Comparison of ENCODE assay signal across 9 cellular contexts in the genomic region with DNA sequence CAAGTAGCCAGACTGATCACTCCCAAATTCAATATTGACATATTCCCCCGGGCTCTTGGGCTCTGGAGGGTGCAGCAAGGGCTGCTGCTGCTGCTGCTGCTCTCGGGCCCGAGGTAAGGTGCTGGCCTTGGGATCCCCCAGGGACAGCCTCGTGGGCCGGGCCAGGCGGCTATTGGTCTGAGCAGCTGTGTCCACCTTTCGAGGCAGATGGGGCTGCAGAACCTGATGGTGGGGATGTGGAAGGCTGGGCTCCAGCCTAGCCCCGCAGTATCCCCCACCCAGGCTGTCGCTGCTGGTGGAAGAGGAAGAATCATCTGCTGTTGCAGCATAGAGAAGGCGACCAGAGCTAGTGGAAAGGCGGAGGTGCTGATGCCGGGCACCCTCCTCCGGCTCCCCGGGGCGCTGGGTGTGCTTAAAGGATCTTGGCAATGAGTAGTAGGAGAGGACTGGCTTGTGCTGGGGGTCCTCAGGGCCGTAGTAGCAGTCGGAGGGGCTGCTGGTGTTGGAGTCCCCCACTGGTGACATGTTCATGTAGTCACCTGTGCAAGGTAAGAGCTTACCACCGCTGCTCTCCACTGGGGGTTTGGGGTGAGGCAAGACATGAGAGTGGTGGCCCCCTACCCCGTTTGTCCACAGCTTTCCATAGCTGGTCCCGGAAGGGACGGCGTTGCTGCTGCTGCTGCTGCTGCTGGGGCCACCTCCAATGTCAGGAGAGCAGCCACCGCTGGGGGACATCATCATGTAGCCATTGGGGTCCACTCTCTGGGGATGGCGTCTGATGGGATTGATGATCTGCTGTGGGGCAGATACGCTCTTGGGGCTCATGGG. TPM values are rescaled to one million over a fixed set of nuclear protein-coding genes. Genes with fewer than 3 reads are reported as not detected.
A peak's percentile ranks its signal among the peaks of the same experiment; 100 is the strongest.
DNase-seq lines count a peak whose midpoint lies in the region; ATAC-seq and TF ChIP-seq lines count a peak whose summit lies in the region.
"Had no signal": no experiment of that assay in that cellular context is flagged by ENCODE, and none has a peak within 500 bp of the region (broad histone marks: within the 10 kb centered on the region; RNA-seq: fewer than 3 reads in every experiment).

No MANE protein-coding gene starts in this region.

- no peak overlapping the region for H3K27ac ChIP-seq in CD4-positive, alpha-beta T cell (ENCODE audit: low read depth, low read length)
- H3K27ac ChIP-seq in Peyer's patch (peak overlapping the region; percentile 11 to 92 (median 88)), prostate gland (peak overlapping the region; percentile 92 to 93)

- peaks cover 38% of the 10 kb centered on the region for H3K4me1 Mint-ChIP-seq in CD4-positive, alpha-beta T cell (ENCODE audit: low read depth)

- POLR2A ChIA-PET in CD4-positive, alpha-beta T cell (lab: Charles Lee), result interaction anchor here (1.5 kb wide), 1 partner anchor 40 kb away, joined by 4 read pairs; a partner anchor contains a TSS
- POLR2A ChIA-PET in HEK293T (lab: Yijun Ruan, JAX), result no interaction called here

- H3K27ac Mint-ChIP-seq in CD4-positive, alpha-beta T cell, result peak overlapping the region; percentile 39

- H3K9me3 ChIP-seq in CD4-positive, alpha-beta T cell (ENCODE audit: control insufficient read depth, low read length), result no peaks in the 10 kb centered on the region
- H3K9me3 ChIP-seq in Peyer's patch, result no peaks in the 10 kb centered on the region
- no peaks in the 10 kb centered on the region for H3K9me3 ChIP-seq in prostate gland

- H3K4me1 ChIP-seq in Peyer's patch (peaks cover 0 to 32% (median 10%) of the 10 kb centered on the region in 4 donors), prostate gland (replicated peaks) (no peaks in the 10 kb centered on the region)

- CTCF ChIA-PET in CD4-positive, alpha-beta T cell (lab: Charles Lee), result no interaction called here
- CTCF ChIA-PET in HEK293T (lab: Yijun Ruan, JAX), result no interaction called here

- TF ChIP-seq POLR2A in Peyer's patch (IDR thresholded peaks at IDR 0.05) (no peak), prostate gland (IDR thresholded peaks at IDR 0.05) (no peak)

- peaks cover 2% of the 10 kb centered on the region for H3K36me3 Mint-ChIP-seq in CD4-positive, alpha-beta T cell (ENCODE audit: low read depth)

- no peaks in the 10 kb centered on the region for H3K27me3 Mint-ChIP-seq in CD4-positive, alpha-beta T cell

- no peaks in the 10 kb centered on the region for H3K9me3 Mint-ChIP-seq in CD4-positive, alpha-beta T cell

- 48% methylated on average over 25 of the region's 25 CpGs for WGBS in prostate gland

- intact Hi-C loops in CD4-positive, alpha-beta T cell (cut with DNase I, micrococcal nuclease), result loop anchor here in 1 of 2 experiments (10.0 kb wide), 2 partner anchors 529 to 1511 kb away; a partner anchor contains a TSS
- intact Hi-C loops in prostate gland (cut with DNase I), result loop anchor here (5.0 to 10.0 kb wide), 5 partner anchors 74 to 581 kb away; no protein-coding TSS in a partner anchor

- H3K4me3 Mint-ChIP-seq in CD4-positive, alpha-beta T cell, result peak overlapping the region; percentile 86

- H3K27me3 ChIP-seq in CD4-positive, alpha-beta T cell (ENCODE audit: control insufficient read depth, insufficient read depth, low read length), result peaks cover 3% of the 10 kb centered on the region
- H3K27me3 ChIP-seq in Peyer's patch (no peaks in the 10 kb centered on the region), prostate gland (replicated peaks; ENCODE audit: insufficient read depth) (no peaks in the 10 kb centered on the region)

- TF ChIP-seq CTCF in CD4-positive, alpha-beta T cell (IDR thresholded peaks at IDR 0.05), result no peak
- TF ChIP-seq CTCF in Peyer's patch (IDR thresholded peaks at IDR 0.05), result no peak
- no peak for TF ChIP-seq CTCF in foreskin fibroblast (IDR thresholded peaks at IDR 0.05; ENCODE audit: low read depth, low read length)
- TF ChIP-seq CTCF in prostate gland (IDR thresholded peaks at IDR 0.05), result no peak

- H3K4me3 ChIP-seq in Peyer's patch (peak overlapping the region in 3 of 4 donors; percentile 10 to 94 (median 82)), foreskin fibroblast (ENCODE audit: low read depth in 1 of 2, low read length in 2 of 2) (peak overlapping the region; percentile 67 to 79), prostate gland (peak overlapping the region; percentile 52 to 60)

- ATAC-seq in CD4-positive, alpha-beta T cell (ENCODE audit: poor library complexity), result no peak

- H3K36me3 ChIP-seq in Peyer's patch, result no peaks in the 10 kb centered on the region
- no peaks in the 10 kb centered on the region for H3K36me3 ChIP-seq in prostate gland

- no peak for DNase-seq in CD4-positive, alpha-beta T cell
- peak in 1 of 3 donors; percentile 51 for DNase-seq in Peyer's patch
- DNase-seq in foreskin fibroblast, result peak in 1 of 2 donors; percentile 52
- no peak for DNase-seq in prostate gland (ENCODE audit: low spot score)
- DNase-seq in epidermal melanocyte (ENCODE audit: insufficient read length, low spot score), result no peak
- no peak for DNase-seq in HEK293T (ENCODE audit: extremely low spot score)
- no peak for DNase-seq in CD1c-positive myeloid dendritic cell (ENCODE audit: extremely low spot score)
- no peak for DNase-seq in NCI-H526 treated with DMSO at 0.1 percent for 48 hours (lab: John Stamatoyannopoulos, UW)
- DNase-seq: NCI-H1105 had no signal

TF ChIP-seq in HEK293T, 16 proteins besides CTCF, POLR2A, EP300 and RAD21:
- TF ChIP-seq ARNT (IDR thresholded peaks at IDR 0.05), result no peak
- TF ChIP-seq, protein P1, sequence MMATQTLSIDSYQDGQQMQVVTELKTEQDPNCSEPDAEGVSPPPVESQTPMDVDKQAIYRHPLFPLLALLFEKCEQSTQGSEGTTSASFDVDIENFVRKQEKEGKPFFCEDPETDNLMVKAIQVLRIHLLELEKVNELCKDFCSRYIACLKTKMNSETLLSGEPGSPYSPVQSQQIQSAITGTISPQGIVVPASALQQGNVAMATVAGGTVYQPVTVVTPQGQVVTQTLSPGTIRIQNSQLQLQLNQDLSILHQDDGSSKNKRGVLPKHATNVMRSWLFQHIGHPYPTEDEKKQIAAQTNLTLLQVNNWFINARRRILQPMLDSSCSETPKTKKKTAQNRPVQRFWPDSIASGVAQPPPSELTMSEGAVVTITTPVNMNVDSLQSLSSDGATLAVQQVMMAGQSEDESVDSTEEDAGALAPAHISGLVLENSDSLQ (IDR thresholded peaks at IDR 0.05), result no peak
- no peak for TF ChIP-seq ZNF384 (IDR thresholded peaks at IDR 0.05)
- no peak for TF ChIP-seq CTBP1 (IDR thresholded peaks at IDR 0.05; ENCODE audit: borderline replicate concordance)
- no peak for TF ChIP-seq LEF1 (IDR thresholded peaks at IDR 0.05; ENCODE audit: borderline replicate concordance)
- no peak for TF ChIP-seq TARDBP (IDR thresholded peaks at IDR 0.05)
- TF ChIP-seq L3MBTL2 (conservative IDR thresholded peaks at IDR 0.05), result no peak
- TF ChIP-seq SP1 (IDR thresholded peaks at IDR 0.05), result no peak
- TF ChIP-seq FOXA1 (IDR thresholded peaks at IDR 0.05), result no peak
- no peak for TF ChIP-seq HDGF (IDR thresholded peaks at IDR 0.05; ENCODE audit: borderline replicate concordance)
- TF ChIP-seq BHLHE40 (IDR thresholded peaks at IDR 0.05; ENCODE audit: borderline replicate concordance), result no peak

RNA-seq across cellular contexts. Expression of a gene that starts 3.4 kb away (rescaled TPM):
- total RNA-seq in CD4-positive, alpha-beta T cell, result 1 to 10 TPM; 2.9 TPM
- total RNA-seq in Peyer's patch (10 to 100 TPM in 3 of 4 donors, 1 to 10 TPM in 1; 8.3 to 67.7 (median 22.5) TPM), prostate gland (10 to 100 TPM; 37.6 to 40.6 TPM)

RNA-seq across cellular contexts. Expression of a gene that starts 39.6 kb away (rescaled TPM):
- 10 to 100 TPM; 43.8 to 47.1 TPM for total RNA-seq in CD4-positive, alpha-beta T cell
- total RNA-seq in Peyer's patch, result 10 to 100 TPM; 12.6 to 68.5 (median 30.6) TPM
- 10 to 100 TPM; 16.5 to 33.5 TPM for total RNA-seq in prostate gland
